29 cellular contexts compared by ENCODE assay signal in genomic region chr7:8618441-8619070, GRCh38.
"Had no signal": no experiment of that assay in that cellular context is flagged by ENCODE, and none has a peak within 500 bp of the region (broad histone marks: within the 10 kb centered on the region; RNA-seq: fewer than 3 reads in every experiment).

No MANE protein-coding gene starts in this region.

- ATAC-seq: activated naive CD8-positive, alpha-beta T cell treated with anti-CD3 and anti-CD28 coated beads, Interleukin-2, amount 50 U/mL, for 24 hours; activated T-cell treated with anti-CD3 and anti-CD28 coated beads, Interleukin-2, amount 50 U/mL, for 4 hours; activated T-helper 17 cell treated with anti-CD3 and anti-CD28 coated beads, Interleukin-2, amount 50 U/mL, for 72 hours; left cardiac atrium; left ventricle myocardium superior; naive thymus-derived CD4-positive, alpha-beta T cell; right lobe of liver; stimulated activated memory B cell treated with anti-CD40 and anti-IgM and Interleukin-4, amounts not matched to agents 10 μg/mL and 1 μg/mL and 100 μg/mL, for 72 hours had no signal

- DNase-seq: activated CD4-positive, alpha-beta memory T cell treated with anti-CD3 and anti-CD28 coated beads, Interleukin-2, amount 10 ng/mL, durations not matched to agents 7 days and 5 days; activated CD4-positive, alpha-beta T cell treated with anti-CD3 and anti-CD28 coated beads, Interleukin-2, amount 10 ng/mL, durations not matched to agents 24 days and 14 days; activated CD4-positive, CD25-positive, alpha-beta regulatory T cell treated with anti-CD3 and anti-CD28 coated beads, Interleukin-2, amount 50 U/mL, for 72 hours; activated naive CD8-positive, alpha-beta T cell treated with anti-CD3 and anti-CD28 coated beads, Interleukin-2, amount 50 U/mL, for 24 hours; activated T-cell treated with anti-CD3 and anti-CD28 coated beads, Interleukin-2, amount 50 U/mL, for 4 hours; amygdala; dermis blood vessel endothelial cell; effector CD4-positive, alpha-beta T cell; esophagus squamous epithelium; foreskin melanocyte; left cardiac atrium; left ventricle myocardium superior; midbrain; naive thymus-derived CD4-positive, alpha-beta T cell; right lobe of liver; stimulated activated CD4-positive, alpha-beta T cell treated with anti-CD3 and anti-CD28 coated beads, Interleukin-1b, Interleukin-23, amount 100 ng/mL, for 48 hours; stimulated activated CD4-positive, alpha-beta T cell treated with anti-CD3 and anti-CD28 coated beads, Interleukin-4, amount 100 ng/mL, for 4 hours; stimulated activated CD8-positive, alpha-beta memory T cell treated with anti-CD3 and anti-CD28 coated beads, Interleukin-4, amount 100 ng/mL, for 48 hours; T-helper 9 cell; tibial artery had no signal

- H3K4me1 ChIP-seq: breast epithelium, esophagus squamous epithelium, right lobe of liver, suprapubic skin, tibial artery had no signal

- H3K27ac Mint-ChIP-seq: activated CD4-positive, alpha-beta memory T cell treated with anti-CD3 and anti-CD28 coated beads, Interleukin-2, amount 10 ng/mL, durations not matched to agents 7 days and 5 days; activated CD4-positive, alpha-beta T cell treated with anti-CD3 and anti-CD28 coated beads, Interleukin-2, amount 10 ng/mL, durations not matched to agents 24 days and 14 days; activated naive CD4-positive, alpha-beta T cell treated with anti-CD3 and anti-CD28 coated beads, Interleukin-2, amount 50 U/mL, for 24 hours; activated naive CD8-positive, alpha-beta T cell treated with anti-CD3 and anti-CD28 coated beads, Interleukin-2, amount 50 U/mL, for 24 hours; activated T-helper 17 cell treated with anti-CD3 and anti-CD28 coated beads, Interleukin-2, amount 50 U/mL, for 72 hours; naive thymus-derived CD4-positive, alpha-beta T cell; stimulated activated memory B cell treated with anti-CD40 and anti-IgM and Interleukin-4, amounts not matched to agents 10 μg/mL and 1 μg/mL and 100 μg/mL, for 72 hours; T-helper 1 cell treated with Interleukin-12 subunit alpha and Interleukin-12 subunit beta and Interleukin-4 antibody, amounts not matched to agents 30 μg/mL and 1 μg/mL, for 36 hours had no signal

- H3K9me3 Mint-ChIP-seq: activated CD4-positive, alpha-beta memory T cell treated with anti-CD3 and anti-CD28 coated beads, Interleukin-2, amount 10 ng/mL, durations not matched to agents 7 days and 5 days; activated CD4-positive, alpha-beta T cell treated with anti-CD3 and anti-CD28 coated beads, Interleukin-2, amount 10 ng/mL, durations not matched to agents 24 days and 14 days; activated naive CD4-positive, alpha-beta T cell treated with anti-CD3 and anti-CD28 coated beads, Interleukin-2, amount 50 U/mL, for 24 hours; activated naive CD8-positive, alpha-beta T cell treated with anti-CD3 and anti-CD28 coated beads, Interleukin-2, amount 50 U/mL, for 24 hours; activated T-helper 17 cell treated with anti-CD3 and anti-CD28 coated beads, Interleukin-2, amount 50 U/mL, for 72 hours; T-helper 1 cell treated with Interleukin-12 subunit alpha and Interleukin-12 subunit beta and Interleukin-4 antibody, amounts not matched to agents 30 μg/mL and 1 μg/mL, for 36 hours had no signal

- H3K4me3 ChIP-seq: breast epithelium, esophagus squamous epithelium, right lobe of liver, suprapubic skin, tibial artery had no signal

- H3K36me3 Mint-ChIP-seq: activated naive CD4-positive, alpha-beta T cell treated with anti-CD3 and anti-CD28 coated beads, Interleukin-2, amount 50 U/mL, for 24 hours; naive thymus-derived CD4-positive, alpha-beta T cell; stimulated activated memory B cell treated with anti-CD40 and anti-IgM and Interleukin-4, amounts not matched to agents 10 μg/mL and 1 μg/mL and 100 μg/mL, for 72 hours had no signal

- H3K9me3 ChIP-seq: breast epithelium, esophagus squamous epithelium, right lobe of liver, suprapubic skin, tibial artery had no signal

- H3K27me3 Mint-ChIP-seq: activated CD4-positive, alpha-beta memory T cell treated with anti-CD3 and anti-CD28 coated beads, Interleukin-2, amount 10 ng/mL, durations not matched to agents 7 days and 5 days; activated CD4-positive, alpha-beta T cell treated with anti-CD3 and anti-CD28 coated beads, Interleukin-2, amount 10 ng/mL, durations not matched to agents 24 days and 14 days; activated naive CD4-positive, alpha-beta T cell treated with anti-CD3 and anti-CD28 coated beads, Interleukin-2, amount 50 U/mL, for 24 hours; activated naive CD8-positive, alpha-beta T cell treated with anti-CD3 and anti-CD28 coated beads, Interleukin-2, amount 50 U/mL, for 24 hours; activated T-helper 17 cell treated with anti-CD3 and anti-CD28 coated beads, Interleukin-2, amount 50 U/mL, for 72 hours; central memory CD8-positive, alpha-beta T cell; stimulated activated memory B cell treated with anti-CD40 and anti-IgM and Interleukin-4, amounts not matched to agents 10 μg/mL and 1 μg/mL and 100 μg/mL, for 72 hours had no signal

- H3K4me1 Mint-ChIP-seq: activated CD4-positive, alpha-beta memory T cell treated with anti-CD3 and anti-CD28 coated beads, Interleukin-2, amount 10 ng/mL, durations not matched to agents 7 days and 5 days; activated CD4-positive, alpha-beta T cell treated with anti-CD3 and anti-CD28 coated beads, Interleukin-2, amount 10 ng/mL, durations not matched to agents 24 days and 14 days; activated naive CD4-positive, alpha-beta T cell treated with anti-CD3 and anti-CD28 coated beads, Interleukin-2, amount 50 U/mL, for 24 hours; activated naive CD8-positive, alpha-beta T cell treated with anti-CD3 and anti-CD28 coated beads, Interleukin-2, amount 50 U/mL, for 24 hours; activated T-helper 17 cell treated with anti-CD3 and anti-CD28 coated beads, Interleukin-2, amount 50 U/mL, for 72 hours; central memory CD8-positive, alpha-beta T cell; naive thymus-derived CD4-positive, alpha-beta T cell; stimulated activated memory B cell treated with anti-CD40 and anti-IgM and Interleukin-4, amounts not matched to agents 10 μg/mL and 1 μg/mL and 100 μg/mL, for 72 hours had no signal

- H3K27ac ChIP-seq: breast epithelium, epithelial cell of prostate, esophagus squamous epithelium, right lobe of liver, suprapubic skin, tibial artery, VCaP had no signal

- H3K27me3 ChIP-seq: breast epithelium, esophagus squamous epithelium, right lobe of liver, suprapubic skin, tibial artery had no signal

- H3K4me3 Mint-ChIP-seq: activated CD4-positive, alpha-beta memory T cell treated with anti-CD3 and anti-CD28 coated beads, Interleukin-2, amount 10 ng/mL, durations not matched to agents 7 days and 5 days; activated CD4-positive, alpha-beta T cell treated with anti-CD3 and anti-CD28 coated beads, Interleukin-2, amount 10 ng/mL, durations not matched to agents 24 days and 14 days; activated naive CD4-positive, alpha-beta T cell treated with anti-CD3 and anti-CD28 coated beads, Interleukin-2, amount 50 U/mL, for 24 hours; activated naive CD8-positive, alpha-beta T cell treated with anti-CD3 and anti-CD28 coated beads, Interleukin-2, amount 50 U/mL, for 24 hours; activated T-cell treated with anti-CD3 and anti-CD28 coated beads, Interleukin-2, amount 50 U/mL, for 4 hours; activated T-helper 17 cell treated with anti-CD3 and anti-CD28 coated beads, Interleukin-2, amount 50 U/mL, for 72 hours; central memory CD8-positive, alpha-beta T cell; naive thymus-derived CD4-positive, alpha-beta T cell; stimulated activated memory B cell treated with anti-CD40 and anti-IgM and Interleukin-4, amounts not matched to agents 10 μg/mL and 1 μg/mL and 100 μg/mL, for 72 hours; T-helper 1 cell treated with Interleukin-12 subunit alpha and Interleukin-12 subunit beta and Interleukin-4 antibody, amounts not matched to agents 30 μg/mL and 1 μg/mL, for 36 hours had no signal

- H3K36me3 ChIP-seq: breast epithelium, esophagus squamous epithelium, right lobe of liver, suprapubic skin, tibial artery had no signal
